Comparison of ENCODE assay signal across 8 cellular contexts in the genomic region with DNA sequence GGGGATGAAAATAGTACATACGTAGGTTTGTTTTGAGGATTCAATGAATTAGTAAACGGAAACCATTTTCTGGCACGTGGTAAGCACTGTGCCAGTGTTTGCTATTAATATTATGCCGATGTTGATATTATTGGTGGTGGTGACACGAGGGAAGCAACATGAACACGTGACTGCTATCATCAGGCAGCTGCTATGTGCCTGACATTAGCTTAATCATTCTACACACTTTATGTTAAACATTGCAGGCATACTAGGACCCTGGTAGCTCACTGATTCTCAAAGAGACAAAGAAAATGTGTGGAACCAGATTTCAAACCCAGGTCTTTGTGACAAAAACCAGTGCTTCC. TPM values are rescaled to one million over a fixed set of nuclear protein-coding genes. Genes with fewer than 3 reads are reported as not detected.
DNase-seq lines count a peak whose midpoint lies in the region; ATAC-seq, FAIRE-seq and TF ChIP-seq lines count a peak whose summit lies in the region.

No MANE protein-coding gene starts in this region.

- H3K9me3 Mint-ChIP-seq in activated naive CD8-positive, alpha-beta T cell (ENCODE audit: low read depth), result no peaks in the 10 kb centered on the region

- 6% methylated on average over 6 of the region's 6 CpGs for WGBS in right lobe of liver (ENCODE audit: insufficient coverage, low coverage, low lambda C conversion rate, missing lambda C conversion rate)
- WGBS in urinary bladder, result 9% methylated on average over 6 of the region's 6 CpGs

- peak overlapping the region; percentile 96 for H3K27ac ChIP-seq in cardiac muscle cell
- peak overlapping the region in 2 of 3 donors; percentile 96 to 97 for H3K27ac ChIP-seq in right lobe of liver
- H3K27ac ChIP-seq in urinary bladder (ENCODE audit: low read depth), result no peak overlapping the region

- no peak for TF ChIP-seq POLR2A in right lobe of liver (IDR thresholded peaks at IDR 0.05)

- H3K36me3 Mint-ChIP-seq in activated naive CD8-positive, alpha-beta T cell, result peaks cover 11% of the 10 kb centered on the region

- H3K27ac Mint-ChIP-seq in activated naive CD8-positive, alpha-beta T cell, result peak overlapping the region; percentile 95

- intact Hi-C loops in cardiac septum (cut with DNase I) (no loop called here), right lobe of liver (cut with DNase I) (no loop called here)

- H3K4me1 ChIP-seq in cardiac muscle cell (ENCODE audit: low read depth) (peaks cover 17% of the 10 kb centered on the region), right lobe of liver (peaks cover 0 to 27% (median 7%) of the 10 kb centered on the region in 4 donors), urinary bladder (ENCODE audit: insufficient read depth) (peaks cover 3% of the 10 kb centered on the region)

- peak overlapping the region; percentile 99 for H3K4me3 Mint-ChIP-seq in activated naive CD8-positive, alpha-beta T cell

- ATAC-seq in right lobe of liver (no peak), HG03432 (IDR thresholded peaks at IDR 0.05; ENCODE audit: unreplicated experiment) (no peak)

- TF ChIP-seq CTCF in cardiac muscle cell (IDR thresholded peaks at IDR 0.05; ENCODE audit: low read depth, low read length) (no peak), right lobe of liver (IDR thresholded peaks at IDR 0.05) (no peak)

- H3K4me1 Mint-ChIP-seq in activated naive CD8-positive, alpha-beta T cell (ENCODE audit: low read depth), result peaks cover 59% of the 10 kb centered on the region

- no peak for FAIRE-seq in RCC 7860 (lab: Jason Lieb, UNC)

- H3K27me3 ChIP-seq in cardiac muscle cell (no peaks in the 10 kb centered on the region), right lobe of liver (no peaks in the 10 kb centered on the region)

- H3K36me3 ChIP-seq in cardiac muscle cell (peaks cover 15% of the 10 kb centered on the region), right lobe of liver (peaks cover 0 to 20% (median 0%) of the 10 kb centered on the region in 4 donors), urinary bladder (ENCODE audit: insufficient read depth) (no peaks in the 10 kb centered on the region)

- DNase-seq in cardiac muscle cell (ENCODE audit: low read depth in 1 of 2, low spot score in 1 of 2) (no peak), cardiac septum (ENCODE audit: low spot score) (no peak), right lobe of liver (no peak), RCC 7860 (ENCODE audit: low spot score) (no peak), SKM-1 treated with dmso at 0.1 percent for 144 hours (lab: John Stamatoyannopoulos, UW; ENCODE audit: unreplicated experiment) (no peak)

- H3K9me3 ChIP-seq in cardiac muscle cell (ENCODE audit: low read depth) (no peaks in the 10 kb centered on the region), right lobe of liver (no peaks in the 10 kb centered on the region)

- no peaks in the 10 kb centered on the region for H3K27me3 Mint-ChIP-seq in activated naive CD8-positive, alpha-beta T cell

- H3K4me3 ChIP-seq in cardiac muscle cell, result peak overlapping the region; percentile 87
- H3K4me3 ChIP-seq in right lobe of liver, result peak overlapping the region; percentile 96 to 99 (median 96)
- peak overlapping the region; percentile 92 for H3K4me3 ChIP-seq in urinary bladder (ENCODE audit: low read depth, low read length)

RNA-seq across cellular contexts. Expression of a gene that starts 0.7 kb away (rescaled TPM):
- 14.1 and 17.0 TPM in 2 replicates for total RNA-seq in cardiac muscle cell
- polyA plus RNA-seq in cardiac muscle cell, result 22.3 and 41.0 TPM in 2 replicates
- 14.5 TPM for total RNA-seq in cardiac septum
- 10 to 100 TPM; 11.4 to 15.2 (median 11.8) TPM for total RNA-seq in right lobe of liver
- 13.1 TPM for total RNA-seq in urinary bladder
- 11.7 TPM for polyA plus RNA-seq in urinary bladder

RNA-seq across cellular contexts. Expression of a gene that starts 0.8 kb away (rescaled TPM):
- total RNA-seq in cardiac muscle cell, result 20.9 and 35.9 TPM in 2 replicates
- 20.4 and 29.6 TPM in 2 replicates for polyA plus RNA-seq in cardiac muscle cell
- total RNA-seq in cardiac septum, result 11.9 TPM
- total RNA-seq in right lobe of liver, result 10 to 100 TPM; 10.7 to 13.8 (median 12.6) TPM
- 33.3 TPM for total RNA-seq in urinary bladder
- polyA plus RNA-seq in urinary bladder, result 15.9 TPM

RNA-seq across cellular contexts. Expression of a gene that starts 27.9 kb away (rescaled TPM):
- 17.4 and 24.6 TPM in 2 replicates for total RNA-seq in cardiac muscle cell
- 25.2 and 25.5 TPM in 2 replicates for polyA plus RNA-seq in cardiac muscle cell
- total RNA-seq in cardiac septum, result 18.0 TPM
- 10 to 100 TPM; 17.0 to 24.1 (median 21.6) TPM for total RNA-seq in right lobe of liver
- 22.5 TPM for total RNA-seq in urinary bladder
- 19.0 TPM for polyA plus RNA-seq in urinary bladder

RNA-seq across cellular contexts. Expression of a gene that starts 55.3 kb away (rescaled TPM):
- total RNA-seq in cardiac muscle cell, result 1.8 and 3.0 TPM in 2 replicates
- polyA plus RNA-seq in cardiac muscle cell, result 2.0 and 2.1 TPM in 2 replicates
- total RNA-seq in cardiac septum, result 0.32 TPM
- total RNA-seq in right lobe of liver, result under 1 TPM in 3 of 6 experiments, not detected in 3; 0.07 to 0.38 (median 0.12) TPM
- 0.58 TPM for total RNA-seq in urinary bladder
- polyA plus RNA-seq in urinary bladder, result 0.53 TPM
